ENCODE assay signal across 8 cellular contexts in the genomic region with DNA sequence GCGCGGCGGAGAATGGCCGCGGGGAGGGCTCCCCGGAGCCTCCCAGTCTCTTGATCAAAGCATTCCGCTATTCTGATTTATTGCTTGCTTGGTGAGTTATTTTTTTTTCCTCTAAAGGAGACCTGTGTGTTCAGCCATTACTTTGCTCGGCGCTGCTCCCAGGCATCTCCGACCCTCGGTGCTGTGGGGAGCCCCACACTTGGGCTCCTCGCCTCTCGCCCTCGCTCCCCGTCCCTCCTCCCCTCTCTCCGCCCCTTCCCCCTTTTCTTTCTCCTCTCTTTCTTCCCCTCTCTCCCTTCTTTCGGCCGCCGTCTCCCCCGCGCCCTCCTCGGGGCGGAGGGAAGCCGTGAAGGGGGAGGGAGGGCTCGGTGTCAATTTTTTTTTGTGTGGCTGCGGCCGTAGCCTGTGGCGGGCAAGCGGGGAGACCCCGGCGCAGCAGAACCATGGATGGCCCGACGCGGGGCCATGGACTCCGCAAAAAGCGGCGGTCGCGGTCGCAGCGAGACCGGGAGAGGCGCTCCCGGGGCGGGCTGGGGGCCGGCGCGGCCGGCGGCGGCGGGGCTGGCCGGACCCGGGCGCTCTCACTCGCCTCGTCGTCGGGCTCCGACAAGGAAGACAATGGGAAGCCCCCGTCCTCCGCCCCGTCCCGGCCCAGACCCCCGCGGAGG. TPM values are rescaled to one million over a fixed set of nuclear protein-coding genes. Genes with fewer than 3 reads are reported as not detected.
DNase-seq lines count a peak whose midpoint lies in the region; ATAC-seq and TF ChIP-seq lines count a peak whose summit lies in the region.

No MANE protein-coding gene starts in this region.

- no peak overlapping the region for H2BK120ac ChIP-seq in H9 (ENCODE audit: low read depth, low read length, poor library complexity, severe bottlenecking)

- TF ChIP-seq CTCF in H9 (conservative IDR thresholded peaks at IDR 0.05) = no peak

- H3K36me3 Mint-ChIP-seq in H9 (ENCODE audit: insufficient read depth in 1 of 3, low read depth in 3 of 3) = no peaks in the 10 kb centered on the region
- H3K36me3 Mint-ChIP-seq in activated T-cell treated with anti-CD3 and anti-CD28 coated beads, Interleukin-2, amount 50 U/mL, for 4 hours (ENCODE audit: insufficient read depth) = no peaks in the 10 kb centered on the region

- WGBS in H9 (ENCODE audit: extremely low coverage, insufficient read length, low lambda C conversion rate) = no CpG with 5 or more reads among the region's 66 CpGs
- WGBS in right cardiac atrium = under 1% methylated on average over 66 of the region's 66 CpGs

- H2BK12ac ChIP-seq in H9 (ENCODE audit: insufficient read length, low read depth, low read length) = no peak overlapping the region

- peak overlapping the region; percentile 82 to 98 for H3K4me3 Mint-ChIP-seq in H9
- peak overlapping the region; percentile 83 for H3K4me3 Mint-ChIP-seq in activated T-cell treated with anti-CD3 and anti-CD28 coated beads, Interleukin-2, amount 50 U/mL, for 4 hours

- H3K14ac ChIP-seq in H9 (ENCODE audit: insufficient read depth, low read length) = no peak overlapping the region

- peaks cover 38% of the 10 kb centered on the region for H3K27me3 Mint-ChIP-seq in H9 (ENCODE audit: low read depth)
- H3K27me3 Mint-ChIP-seq in activated T-cell treated with anti-CD3 and anti-CD28 coated beads, Interleukin-2, amount 50 U/mL, for 4 hours (ENCODE audit: low read depth) = peaks cover 22% of the 10 kb centered on the region

- H3K79me1 ChIP-seq in H9 (ENCODE audit: insufficient read depth, low read depth, low read length, poor library complexity, severe bottlenecking) = no peaks in the 10 kb centered on the region

- no peak overlapping the region for H2BK15ac ChIP-seq in H9 (ENCODE audit: low read depth, low read length)

- no peak overlapping the region for H4K91ac ChIP-seq in H9 (ENCODE audit: insufficient read length, low read depth, low read length)

- no peak overlapping the region for H4K5ac ChIP-seq in H9 (ENCODE audit: insufficient read length, low read depth, low read length)

- H3K56ac ChIP-seq in H9 (ENCODE audit: insufficient read length, low read depth, low read length) = no peak overlapping the region

- H3K18ac ChIP-seq in H9 (ENCODE audit: insufficient read length, low read depth, low read length) = no peak overlapping the region

- H2BK5ac ChIP-seq in H9 (ENCODE audit: insufficient read length, low read length) = no peak overlapping the region

- H2BK20ac ChIP-seq in H9 (ENCODE audit: low read depth, low read length, poor library complexity, severe bottlenecking) = no peak overlapping the region

- H3K9me3 ChIP-seq in H9 (ENCODE audit: control insufficient read depth, low read depth, low read length) (no peaks in the 10 kb centered on the region), right cardiac atrium (ENCODE audit: control insufficient read depth, low read length) (no peaks in the 10 kb centered on the region)

- no peak overlapping the region for H2AK5ac ChIP-seq in H9 (ENCODE audit: insufficient read length, low read length)

- no peak overlapping the region for H3K9ac ChIP-seq in H9 (ENCODE audit: extremely low read depth, insufficient read length, low read length)

- peaks cover 4 to 11% of the 10 kb centered on the region in 2 experiments for H3K4me1 Mint-ChIP-seq in H9
- peaks cover 8% of the 10 kb centered on the region for H3K4me1 Mint-ChIP-seq in activated T-cell treated with anti-CD3 and anti-CD28 coated beads, Interleukin-2, amount 50 U/mL, for 4 hours (ENCODE audit: low read depth)

- no peak overlapping the region for H2AFZ ChIP-seq in H9 (ENCODE audit: low read length)

- H3K4me2 ChIP-seq in H9 (ENCODE audit: insufficient read depth, insufficient read length, low read length) = peak overlapping the region; percentile 80

- no peak overlapping the region for H3K23ac ChIP-seq in H9 (ENCODE audit: insufficient read length, low read depth, low read length)

- H3K27ac Mint-ChIP-seq in H9 = no peak overlapping the region

- no peak overlapping the region for H3K4ac ChIP-seq in H9 (ENCODE audit: low read depth, low read length)

- H3K27me3 ChIP-seq in H9 (ENCODE audit: insufficient read depth, low read length) = peaks cover 57% of the 10 kb centered on the region
- H3K27me3 ChIP-seq in right cardiac atrium (ENCODE audit: control insufficient read depth, insufficient read depth) = no peaks in the 10 kb centered on the region

- no peak overlapping the region for H4K8ac ChIP-seq in H9 (replicated peaks; ENCODE audit: insufficient read length, low read depth, low read length)

- H3K27ac ChIP-seq in H9 (ENCODE audit: insufficient read length, low read depth, low read length) (no peak overlapping the region), right cardiac atrium (ENCODE audit: low read length) (no peak overlapping the region)

- no peak for ATAC-seq in activated T-cell treated with anti-CD3 and anti-CD28 coated beads, Interleukin-2, amount 50 U/mL, for 4 hours
- ATAC-seq in right cardiac atrium = peak in 1 of 2 donors; percentile 9
- no peak for ATAC-seq in GM18519 (IDR thresholded peaks at IDR 0.05; ENCODE audit: low FRiP score, unreplicated experiment)
- no peak for ATAC-seq in HG03025 (IDR thresholded peaks at IDR 0.05; ENCODE audit: low FRiP score, unreplicated experiment)

- no peak overlapping the region for H3T11ph ChIP-seq in H9 (ENCODE audit: low read length)

- H3K4me3 ChIP-seq in right cardiac atrium (ENCODE audit: low read length) = peak overlapping the region; percentile 75
- H3K4me3 ChIP-seq in skeletal muscle cell (ENCODE audit: low read depth, low read length) = peak overlapping the region; percentile 95

- no peaks in the 10 kb centered on the region for H4K20me1 ChIP-seq in H9 (ENCODE audit: control insufficient read depth, insufficient read depth, insufficient read length)

- no peaks in the 10 kb centered on the region; a peak in 2 of 5 replicates for H3K9me3 Mint-ChIP-seq in H9
- no peaks in the 10 kb centered on the region for H3K9me3 Mint-ChIP-seq in activated T-cell treated with anti-CD3 and anti-CD28 coated beads, Interleukin-2, amount 50 U/mL, for 4 hours

- intact Hi-C loops in right cardiac atrium (cut with DNase I) = no loop called here

- peaks cover 14% of the 10 kb centered on the region for H3K23me2 ChIP-seq in H9 (ENCODE audit: insufficient read length, low read depth, low read length, poor library complexity, severe bottlenecking)

- DNase-seq in AG20443 (ENCODE audit: low spot score) (peak; percentile 38), H9 (peak; percentile 34), right cardiac atrium (peak; percentile 20 to 64 (median 57)), skeletal muscle cell (ENCODE audit: low read depth) (no peak), NCI-H1436 (lab: John Stamatoyannopoulos, UW) (no peak)
- no peak for DNase-seq in activated T-cell treated with anti-CD3 and anti-CD28 coated beads, Interleukin-2, amount 50 U/mL, for 4 hours

- no peaks in the 10 kb centered on the region; the same call in 1 of the 2 replicates for H3K4me1 ChIP-seq in H9 (ENCODE audit: insufficient read depth, low read length)
- H3K4me1 ChIP-seq in right cardiac atrium (ENCODE audit: control insufficient read depth, insufficient read depth, low read length) = peaks cover 2% of the 10 kb centered on the region

- H3K79me2 ChIP-seq in H9 (ENCODE audit: insufficient read depth, low read length) = no peaks in the 10 kb centered on the region

RNA-seq across cellular contexts. Expression of a gene that starts 1.1 kb away (rescaled TPM):
- total RNA-seq in H9 (2021) = 232 and 256 TPM in 2 replicates
- 1 to 10 TPM; 1.4 to 4.4 (median 2.8) TPM for total RNA-seq in activated T-cell treated with anti-CD3 and anti-CD28 coated beads, Interleukin-2, amount 50 U/mL, for 4 hours
- total RNA-seq in right cardiac atrium = 10 to 100 TPM; 10.3 to 15.4 (median 11.0) TPM
- 7.0 TPM for polyA plus RNA-seq in right cardiac atrium

Comparison
In these comparisons a context has a peak if more than half of its experiments do, and no peak if none do; other contexts are left out.
1. DNase-seq: peak in AG20443 (single experiment), H9 (single experiment) and right cardiac atrium (3 of 3); none in activated T-cell treated with anti-CD3 and anti-CD28 coated beads, Interleukin-2, amount 50 U/mL, for 4 hours (single experiment), skeletal muscle cell (single experiment) and NCI-H1436 (single experiment).
2. RNA of a gene that starts 1.1 kb away (total RNA-seq): 232 to 256 TPM in H9; 10.3 to 15.4 TPM in right cardiac atrium and 1.4 to 4.4 TPM in activated T-cell treated with anti-CD3 and anti-CD28 coated beads, Interleukin-2, amount 50 U/mL, for 4 hours; every median in the first group is over 10 times any median in the second.